ENCODE assay signal across 8 cellular contexts in the genomic region with DNA sequence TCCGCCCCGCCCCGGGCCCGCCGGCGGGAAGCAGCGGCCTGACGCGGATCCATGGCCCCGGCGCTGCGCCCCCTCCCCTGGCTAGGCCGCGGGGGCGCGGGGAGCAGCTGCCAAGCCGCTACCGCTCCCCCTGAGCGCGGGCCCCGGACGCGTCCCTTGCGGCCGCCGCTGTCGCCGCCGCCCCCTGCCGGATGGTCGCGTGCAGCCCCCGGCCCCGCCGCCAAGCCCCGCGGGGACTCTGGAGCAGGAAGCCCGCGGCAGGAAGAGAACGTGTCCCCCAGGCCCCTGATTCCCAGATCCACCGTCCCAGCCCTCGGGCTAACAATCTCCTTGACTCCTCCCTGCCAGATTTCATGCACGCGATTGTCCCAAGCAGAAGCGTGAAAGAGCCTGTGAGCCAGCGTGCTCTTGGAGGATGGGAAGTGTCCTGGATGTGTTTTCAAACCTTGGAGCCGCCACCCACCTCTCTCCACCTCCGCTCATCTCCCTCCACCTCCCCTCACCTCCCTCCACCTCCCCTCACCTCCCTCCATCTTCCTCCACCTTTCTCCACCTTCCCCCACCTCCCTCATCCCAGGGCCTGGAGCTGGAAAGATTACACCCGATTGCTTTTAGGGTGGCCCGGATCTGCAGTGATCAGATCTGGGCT. TPM values are rescaled to one million over a fixed set of nuclear protein-coding genes. Genes with fewer than 3 reads are reported as not detected.
DNase-seq lines count a peak whose midpoint lies in the region; ATAC-seq and TF ChIP-seq lines count a peak whose summit lies in the region.

No MANE protein-coding gene starts in this region.

- peak overlapping the region; percentile 45 to 53 for H3K4me3 ChIP-seq in left lung
- H3K4me3 ChIP-seq in SJCRH30: no peak overlapping the region

- no peaks in the 10 kb centered on the region for H3K36me3 Mint-ChIP-seq in activated CD4-positive, alpha-beta T cell treated with anti-CD3 and anti-CD28 coated beads, Interleukin-2, amount 10 ng/mL, durations not matched to agents 24 days and 14 days (ENCODE audit: low read depth)

- H3K4me1 ChIP-seq in left lung (peaks cover 0 to 4% of the 10 kb centered on the region in 2 donors), SJCRH30 (no peaks in the 10 kb centered on the region)

- H3K27me3 ChIP-seq in left lung: peaks cover 0 to 27% of the 10 kb centered on the region in 2 donors
- H3K27me3 ChIP-seq in SJCRH30: no peaks in the 10 kb centered on the region

- H3K27me3 Mint-ChIP-seq in activated CD4-positive, alpha-beta T cell treated with anti-CD3 and anti-CD28 coated beads, Interleukin-2, amount 10 ng/mL, durations not matched to agents 24 days and 14 days: peaks cover 2% of the 10 kb centered on the region

- H3K27ac ChIP-seq in left lung: peak overlapping the region; percentile 71 to 72
- no peak overlapping the region for H3K27ac ChIP-seq in SJCRH30

- peak overlapping the region; percentile 82 for H3K27ac Mint-ChIP-seq in activated CD4-positive, alpha-beta T cell treated with anti-CD3 and anti-CD28 coated beads, Interleukin-2, amount 10 ng/mL, durations not matched to agents 24 days and 14 days

- DNase-seq in DMS53 (lab: John Stamatoyannopoulos, UW) (peak; percentile 78), Kasumi-1 (lab: John Stamatoyannopoulos, UW) (peak; percentile 45 to 46), dedifferentiated amniotic fluid mesenchymal stem cell (ENCODE audit: extremely low spot score) (peak; percentile 45), left lung (peak in 1 of 2 donors; percentile 42), SJCRH30 (no peak)
- peak; percentile 85 for DNase-seq in activated CD4-positive, alpha-beta T cell treated with anti-CD3 and anti-CD28 coated beads, Interleukin-2, amount 10 ng/mL, durations not matched to agents 24 days and 14 days
- DNase-seq in stimulated activated CD4-positive, alpha-beta T cell treated with anti-CD3 and anti-CD28 coated beads, Interleukin-4, amount 100 ng/mL, for 24 hours: peak; percentile 36

- peaks cover 21% of the 10 kb centered on the region for H3K4me1 Mint-ChIP-seq in activated CD4-positive, alpha-beta T cell treated with anti-CD3 and anti-CD28 coated beads, Interleukin-2, amount 10 ng/mL, durations not matched to agents 24 days and 14 days

- TF ChIP-seq CTCF in left lung (IDR thresholded peaks at IDR 0.05): peak in 1 of 2 donors; percentile 34

- ATAC-seq in GM21423 (IDR thresholded peaks at IDR 0.05; ENCODE audit: unreplicated experiment) (peak; percentile 68), left lung (peak; percentile 67)

- no peaks in the 10 kb centered on the region for H3K9me3 Mint-ChIP-seq in activated CD4-positive, alpha-beta T cell treated with anti-CD3 and anti-CD28 coated beads, Interleukin-2, amount 10 ng/mL, durations not matched to agents 24 days and 14 days

- H3K36me3 ChIP-seq in left lung (no peaks in the 10 kb centered on the region), SJCRH30 (no peaks in the 10 kb centered on the region)

- intact Hi-C loops in activated CD4-positive, alpha-beta T cell treated with anti-CD3 and anti-CD28 coated beads, Interleukin-2, amount 10 ng/mL, durations not matched to agents 24 days and 14 days (cut with micrococcal nuclease): loop anchor here (2.0 to 10.0 kb wide), 4 partner anchors 51 to 311 kb away; a partner anchor contains a TSS
- intact Hi-C loops in left lung (cut with DNase I): no loop called here

- peak overlapping the region; percentile 78 for H3K4me3 Mint-ChIP-seq in activated CD4-positive, alpha-beta T cell treated with anti-CD3 and anti-CD28 coated beads, Interleukin-2, amount 10 ng/mL, durations not matched to agents 24 days and 14 days

- H3K9me3 ChIP-seq in left lung (no peaks in the 10 kb centered on the region), SJCRH30 (replicated peaks) (no peaks in the 10 kb centered on the region)

RNA-seq across cellular contexts. Expression of a gene that starts 0.4 kb away (rescaled TPM):
- total RNA-seq in activated CD4-positive, alpha-beta T cell treated with anti-CD3 and anti-CD28 coated beads, Interleukin-2, amount 10 ng/mL, durations not matched to agents 24 days and 14 days: 0.21 and 0.50 TPM in 2 replicates
- 1 to 10 TPM; 5.2 to 8.2 TPM for total RNA-seq in left lung
- total RNA-seq in SJCRH30 (2014; rRNA removed; shearing (Covaris generic)): 0.08 TPM in 1 of 2 replicates, not detected in the other

Comparison
In these comparisons a context has a peak if more than half of its experiments do, and no peak if none do; other contexts are left out.
1. DNase-seq: peak in DMS53 (single experiment), Kasumi-1 (2 of 2), activated CD4-positive, alpha-beta T cell treated with anti-CD3 and anti-CD28 coated beads, Interleukin-2, amount 10 ng/mL, durations not matched to agents 24 days and 14 days (single experiment), dedifferentiated amniotic fluid mesenchymal stem cell (single experiment) and stimulated activated CD4-positive, alpha-beta T cell treated with anti-CD3 and anti-CD28 coated beads, Interleukin-4, amount 100 ng/mL, for 24 hours (single experiment); none in SJCRH30 (0 of 2).